1 cellular context compared by ENCODE assay signal in genomic region chr3:78728406-78729145, GRCh38.
TF ChIP-seq lines count a peak whose summit lies in the region.

No MANE protein-coding gene starts in this region.

TF ChIP-seq in SK-N-SH, 30 proteins besides CTCF, POLR2A, EP300 and RAD21 (continued from another document):
- TF ChIP-seq, protein P1, sequence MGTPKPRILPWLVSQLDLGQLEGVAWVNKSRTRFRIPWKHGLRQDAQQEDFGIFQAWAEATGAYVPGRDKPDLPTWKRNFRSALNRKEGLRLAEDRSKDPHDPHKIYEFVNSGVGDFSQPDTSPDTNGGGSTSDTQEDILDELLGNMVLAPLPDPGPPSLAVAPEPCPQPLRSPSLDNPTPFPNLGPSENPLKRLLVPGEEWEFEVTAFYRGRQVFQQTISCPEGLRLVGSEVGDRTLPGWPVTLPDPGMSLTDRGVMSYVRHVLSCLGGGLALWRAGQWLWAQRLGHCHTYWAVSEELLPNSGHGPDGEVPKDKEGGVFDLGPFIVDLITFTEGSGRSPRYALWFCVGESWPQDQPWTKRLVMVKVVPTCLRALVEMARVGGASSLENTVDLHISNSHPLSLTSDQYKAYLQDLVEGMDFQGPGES (IDR thresholded peaks at IDR 0.05; ENCODE audit: low read depth, low read length) = no peak
- TF ChIP-seq RCOR1 (IDR thresholded peaks at IDR 0.05; ENCODE audit: low read length) (no peak), SIN3A (IDR thresholded peaks at IDR 0.05; ENCODE audit: borderline replicate concordance, low read depth, low read length) (no peak), MXI1 (IDR thresholded peaks at IDR 0.05; ENCODE audit: low read depth, low read length) (peak; percentile 82)
TF ChIP-seq in SK-N-SH: peak in this region for 4.
